In the genomic region with DNA sequence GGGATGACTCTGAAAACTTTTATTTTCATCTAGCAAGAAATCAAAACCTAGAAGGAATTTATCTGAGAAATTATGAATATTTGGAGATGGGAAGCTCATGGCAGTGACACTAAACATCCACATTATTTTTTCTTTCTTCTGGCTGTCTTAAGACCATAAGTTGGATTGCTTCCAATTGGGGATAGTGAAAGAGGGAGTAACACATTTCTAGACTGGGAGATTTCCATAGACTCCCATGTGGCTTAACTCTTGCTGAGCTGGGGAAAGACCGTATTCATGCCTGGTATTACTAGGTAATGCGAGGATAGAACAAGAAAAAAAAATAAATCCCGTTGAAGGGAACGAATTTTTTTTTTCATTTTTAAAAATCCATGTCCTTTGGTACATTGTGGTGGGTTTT, we compare ENCODE assay signal across 22 cellular contexts.
DNase-seq lines count a peak whose midpoint lies in the region; ATAC-seq and TF ChIP-seq lines count a peak whose summit lies in the region.
"Had no signal": no experiment of that assay in that cellular context is flagged by ENCODE, and none has a peak within 500 bp of the region (broad histone marks: within the 10 kb centered on the region; RNA-seq: fewer than 3 reads in every experiment).

No MANE protein-coding gene starts in this region.

- intact Hi-C loops in left ventricle myocardium inferior (cut with micrococcal nuclease) (no loop called here), cardiac septum (cut with DNase I) (no loop called here), upper lobe of right lung (cut with DNase I) (no loop called here)

- ATAC-seq in GM21723 (IDR thresholded peaks at IDR 0.05; ENCODE audit: unreplicated experiment) (no peak), HG03571 (IDR thresholded peaks at IDR 0.05; ENCODE audit: unreplicated experiment) (no peak), upper lobe of right lung (no peak)
- ATAC-seq: activated T-helper 17 cell treated with anti-CD3 and anti-CD28 coated beads, Interleukin-2, amount 50 U/mL, for 72 hours; left lobe of liver had no signal

- DNase-seq in left ventricle myocardium inferior (no peak), cardiac septum (ENCODE audit: low spot score) (no peak), astrocyte of the spinal cord (ENCODE audit: low read depth, low spot score) (peak; percentile 36), fibroblast of villous mesenchyme (ENCODE audit: low read depth) (peak; percentile 77), stromal cell of bone marrow (ENCODE audit: low read depth) (peak; percentile 21), upper lobe of right lung (no peak)
- DNase-seq: activated CD4-positive, alpha-beta T cell treated with anti-CD3 and anti-CD28 coated beads, Interleukin-2, amount 10 ng/mL, durations not matched to agents 7 days and 5 days; activated naive CD8-positive, alpha-beta T cell treated with anti-CD3 and anti-CD28 coated beads for 36 hours; brain microvascular endothelial cell; Calu3; erythroblast; head of caudate nucleus; KBM-7; NCI-H748 treated with DMSO at 0.1 percent for 48 hours; SJCRH30; stimulated activated CD4-positive, alpha-beta T cell treated with anti-CD3 and anti-CD28 coated beads, Interleukin-15, amount 100 ng/mL, for 24 hours; substantia nigra had no signal

- no peak overlapping the region for H3K4me3 ChIP-seq in left ventricle myocardium inferior
- H3K4me3 ChIP-seq in astrocyte of the spinal cord (ENCODE audit: low read depth, low read length) = no peak overlapping the region
- no peak overlapping the region for H3K4me3 ChIP-seq in fibroblast of villous mesenchyme (ENCODE audit: low read depth, low read length)
- H3K4me3 ChIP-seq in upper lobe of right lung = no peak overlapping the region
- H3K4me3 ChIP-seq: right atrium auricular region, SJCRH30 had no signal

- H3K4me1 ChIP-seq in left ventricle myocardium inferior (peaks cover 71% of the 10 kb centered on the region), upper lobe of right lung (peaks cover 22% of the 10 kb centered on the region)

- TF ChIP-seq CTCF in left ventricle myocardium inferior (IDR thresholded peaks at IDR 0.05; ENCODE audit: borderline replicate concordance) = no peak
- TF ChIP-seq CTCF in astrocyte of the spinal cord (IDR thresholded peaks at IDR 0.05; ENCODE audit: low read depth, low read length) = no peak
- no peak for TF ChIP-seq CTCF in fibroblast of villous mesenchyme (IDR thresholded peaks at IDR 0.05; ENCODE audit: insufficient read depth, low read depth, low read length)
- TF ChIP-seq CTCF in upper lobe of right lung (IDR thresholded peaks at IDR 0.05) = no peak

- H3K27me3 ChIP-seq in left ventricle myocardium inferior (ENCODE audit: low read depth) = no peaks in the 10 kb centered on the region
- no peaks in the 10 kb centered on the region for H3K27me3 ChIP-seq in upper lobe of right lung
- H3K27me3 ChIP-seq: brain microvascular endothelial cell, right atrium auricular region, SJCRH30 had no signal

- H3K36me3 ChIP-seq in left ventricle myocardium inferior (no peaks in the 10 kb centered on the region), upper lobe of right lung (peaks cover 6% of the 10 kb centered on the region)
- H3K36me3 ChIP-seq: brain microvascular endothelial cell, right atrium auricular region, SJCRH30 had no signal

- in situ Hi-C loops in astrocyte of the spinal cord (cut with HindIII; ENCODE audit: low sequenced_read_pairs) = no loop called here

- H3K9me3 ChIP-seq in left ventricle myocardium inferior (replicated peaks) (no peaks in the 10 kb centered on the region), upper lobe of right lung (no peaks in the 10 kb centered on the region)
- H3K9me3 ChIP-seq: right atrium auricular region, SJCRH30 had no signal

- H3K27ac ChIP-seq in left ventricle myocardium inferior (replicated peaks) = peak overlapping the region; percentile 40
- no peak overlapping the region for H3K27ac ChIP-seq in upper lobe of right lung
- H3K27ac ChIP-seq: brain microvascular endothelial cell, right atrium auricular region, SJCRH30 had no signal

Comparison
In these comparisons a context has a peak if more than half of its experiments do, and no peak if none do; other contexts are left out.
1. DNase-seq: peak in astrocyte of the spinal cord (single experiment), fibroblast of villous mesenchyme (single experiment) and stromal cell of bone marrow (single experiment); none in left ventricle myocardium inferior (single experiment), cardiac septum (single experiment) and upper lobe of right lung (single experiment).